ENCODE assay signal across 20 cellular contexts in genomic region chr11:8748317-8748716, GRCh38.
DNase-seq lines count a peak whose midpoint lies in the region; ATAC-seq, FAIRE-seq and TF ChIP-seq lines count a peak whose summit lies in the region.
"Had no signal": no experiment of that assay in that cellular context is flagged by ENCODE, and none has a peak within 500 bp of the region (broad histone marks: within the 10 kb centered on the region; RNA-seq: fewer than 3 reads in every experiment).

No MANE protein-coding gene starts in this region.

- peaks cover 10 to 32% of the 10 kb centered on the region in 2 donors for H3K4me1 Mint-ChIP-seq in immature natural killer cell
- H3K4me1 Mint-ChIP-seq: CD4-positive, alpha-beta memory T cell had no signal

- CTCF ChIA-PET in HEK293T (lab: Yijun Ruan, JAX), result no interaction called here

- no peaks in the 10 kb centered on the region for H3K36me3 Mint-ChIP-seq in immature natural killer cell
- H3K36me3 Mint-ChIP-seq: CD4-positive, alpha-beta memory T cell had no signal

- peaks cover 2 to 3% (median 2%) of the 10 kb centered on the region in 3 donors for H3K27me3 Mint-ChIP-seq in immature natural killer cell (ENCODE audit: low read depth in 3 of 3)

- no peak for TF ChIP-seq CTCF in Peyer's patch (IDR thresholded peaks at IDR 0.05)
- no peak for TF ChIP-seq CTCF in sigmoid colon (IDR thresholded peaks at IDR 0.05)

- WGBS in sigmoid colon, 2 donors, result 79 to 88% methylated on average over 2 of the region's 2 CpGs

- TF ChIP-seq EP300 in sigmoid colon (IDR thresholded peaks at IDR 0.05), result no peak

- H3K27me3 ChIP-seq in BLaER1 (no peaks in the 10 kb centered on the region), Peyer's patch (no peaks in the 10 kb centered on the region), sigmoid colon (no peaks in the 10 kb centered on the region)

- 0 out of 2 replicates have a peak overlapping the region, but pooled peaks have one; percentile 23 for H3K9ac ChIP-seq in BLaER1

- H3K4me1 ChIP-seq in BLaER1 (peaks cover 29% of the 10 kb centered on the region), Peyer's patch (peaks cover 0 to 26% (median 0%) of the 10 kb centered on the region in 4 donors), sigmoid colon (peaks cover 0 to 68% (median 47%) of the 10 kb centered on the region in 4 donors)
- H3K4me1 ChIP-seq: HAP-1 had no signal

- H4K20me1 ChIP-seq in BLaER1, result no peaks in the 10 kb centered on the region

- peak overlapping the region; percentile 25 to 80 (median 72) for H3K4me3 Mint-ChIP-seq in immature natural killer cell
- H3K4me3 Mint-ChIP-seq: CD4-positive, alpha-beta memory T cell; HFFc6 had no signal

- H3K27ac ChIP-seq in BLaER1, result no peak overlapping the region
- peak overlapping the region in 3 of 4 donors; percentile 30 to 75 (median 74) for H3K27ac ChIP-seq in Peyer's patch
- peak overlapping the region; percentile 39 to 66 (median 59) for H3K27ac ChIP-seq in sigmoid colon
- H3K27ac ChIP-seq: C4-2B, HL-60 had no signal

- H3K9me3 Mint-ChIP-seq in immature natural killer cell, result no peaks in the 10 kb centered on the region
- H3K9me3 Mint-ChIP-seq: HFFc6 had no signal

- peak overlapping the region; percentile 79 to 88 (median 86) for H3K27ac Mint-ChIP-seq in immature natural killer cell
- H3K27ac Mint-ChIP-seq: CD4-positive, alpha-beta memory T cell; HFFc6 had no signal

- H3K4me2 ChIP-seq in BLaER1, result peak overlapping the region; percentile 79

- DNase-seq in Peyer's patch, result no peak
- DNase-seq in immature natural killer cell, result peak; percentile 21 to 31 (median 25)
- DNase-seq in sigmoid colon, result peak; percentile 26
- no peak for DNase-seq in HTR-8/SVneo (ENCODE audit: insufficient read length, low spot score)
- DNase-seq in cortex of kidney (lab: John Stamatoyannopoulos, UW), result no peak
- DNase-seq in HEK293T (ENCODE audit: extremely low spot score), result no peak
- DNase-seq in left lobe of liver (ENCODE audit: low spot score), result no peak
- DNase-seq: 8988T; ACHN; CD4-positive, alpha-beta memory T cell; DMS79 treated with DMSO at 0.1 percent for 48 hours; EL; GOT3; HFFc6 had no signal

- H3K9me3 ChIP-seq in BLaER1, result no peaks in the 10 kb centered on the region
- no peaks in the 10 kb centered on the region for H3K9me3 ChIP-seq in Peyer's patch
- H3K9me3 ChIP-seq in sigmoid colon, result no peaks in the 10 kb centered on the region
- H3K9me3 ChIP-seq: HAP-1 had no signal

- POLR2A ChIA-PET in HEK293T (lab: Yijun Ruan, JAX), result no interaction called here

- no peak for FAIRE-seq in HTR-8/SVneo (lab: Jason Lieb, UNC)
- FAIRE-seq: G401.6, GM12891 had no signal

- intact Hi-C loops in sigmoid colon (cut with DNase I), result no loop called here

- H3K36me3 ChIP-seq in BLaER1, result no peaks in the 10 kb centered on the region
- H3K36me3 ChIP-seq in Peyer's patch, result no peaks in the 10 kb centered on the region
- peaks cover 0 to 18% (median 2%) of the 10 kb centered on the region in 4 donors for H3K36me3 ChIP-seq in sigmoid colon
- H3K36me3 ChIP-seq: HAP-1 had no signal

- H3K4me3 ChIP-seq in BLaER1, result no peak overlapping the region
- H3K4me3 ChIP-seq in Peyer's patch, result no peak overlapping the region
- no peak overlapping the region for H3K4me3 ChIP-seq in sigmoid colon
- H3K4me3 ChIP-seq: HAP-1 had no signal

- ATAC-seq in left lobe of liver, result no peak

- TF ChIP-seq POLR2A in Peyer's patch (IDR thresholded peaks at IDR 0.05) (no peak), sigmoid colon (IDR thresholded peaks at IDR 0.05) (no peak)

TF ChIP-seq in HEK293T, 16 proteins besides CTCF, POLR2A, EP300 and RAD21:
- TF ChIP-seq ZNF384 (IDR thresholded peaks at IDR 0.05), result no peak
- TF ChIP-seq NFRKB (IDR thresholded peaks at IDR 0.05), result no peak
- no peak for TF ChIP-seq ELF4 (IDR thresholded peaks at IDR 0.05)
- TF ChIP-seq SUZ12 (IDR thresholded peaks at IDR 0.05), result no peak
- TF ChIP-seq ARNT (IDR thresholded peaks at IDR 0.05), result no peak
- no peak for TF ChIP-seq FOXK2 (IDR thresholded peaks at IDR 0.05)
- TF ChIP-seq TARDBP (IDR thresholded peaks at IDR 0.05), result no peak
- TF ChIP-seq SP1 (IDR thresholded peaks at IDR 0.05), result no peak
- no peak for TF ChIP-seq FOXM1 (IDR thresholded peaks at IDR 0.05; ENCODE audit: borderline replicate concordance)
- TF ChIP-seq LEF1 (IDR thresholded peaks at IDR 0.05; ENCODE audit: borderline replicate concordance), result no peak
- TF ChIP-seq HDGF (IDR thresholded peaks at IDR 0.05; ENCODE audit: borderline replicate concordance), result no peak
- TF ChIP-seq L3MBTL2 (conservative IDR thresholded peaks at IDR 0.05), result no peak
- no peak for TF ChIP-seq CTBP1 (IDR thresholded peaks at IDR 0.05; ENCODE audit: borderline replicate concordance)
- TF ChIP-seq, protein P1, sequence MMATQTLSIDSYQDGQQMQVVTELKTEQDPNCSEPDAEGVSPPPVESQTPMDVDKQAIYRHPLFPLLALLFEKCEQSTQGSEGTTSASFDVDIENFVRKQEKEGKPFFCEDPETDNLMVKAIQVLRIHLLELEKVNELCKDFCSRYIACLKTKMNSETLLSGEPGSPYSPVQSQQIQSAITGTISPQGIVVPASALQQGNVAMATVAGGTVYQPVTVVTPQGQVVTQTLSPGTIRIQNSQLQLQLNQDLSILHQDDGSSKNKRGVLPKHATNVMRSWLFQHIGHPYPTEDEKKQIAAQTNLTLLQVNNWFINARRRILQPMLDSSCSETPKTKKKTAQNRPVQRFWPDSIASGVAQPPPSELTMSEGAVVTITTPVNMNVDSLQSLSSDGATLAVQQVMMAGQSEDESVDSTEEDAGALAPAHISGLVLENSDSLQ (IDR thresholded peaks at IDR 0.05), result no peak
- TF ChIP-seq BHLHE40 (IDR thresholded peaks at IDR 0.05; ENCODE audit: borderline replicate concordance), result no peak
- TF ChIP-seq FOXA1 (IDR thresholded peaks at IDR 0.05), result no peak

Comparison
In these comparisons a context has a peak if more than half of its experiments do, and no peak if none do; other contexts are left out.
1. DNase-seq: peak in immature natural killer cell (3 of 3) and sigmoid colon (single experiment); none in Peyer's patch (0 of 3), HTR-8/SVneo (single experiment), cortex of kidney (single experiment), HEK293T (single experiment) and left lobe of liver (single experiment).